13 cellular contexts compared by ENCODE assay signal in the genomic region with DNA sequence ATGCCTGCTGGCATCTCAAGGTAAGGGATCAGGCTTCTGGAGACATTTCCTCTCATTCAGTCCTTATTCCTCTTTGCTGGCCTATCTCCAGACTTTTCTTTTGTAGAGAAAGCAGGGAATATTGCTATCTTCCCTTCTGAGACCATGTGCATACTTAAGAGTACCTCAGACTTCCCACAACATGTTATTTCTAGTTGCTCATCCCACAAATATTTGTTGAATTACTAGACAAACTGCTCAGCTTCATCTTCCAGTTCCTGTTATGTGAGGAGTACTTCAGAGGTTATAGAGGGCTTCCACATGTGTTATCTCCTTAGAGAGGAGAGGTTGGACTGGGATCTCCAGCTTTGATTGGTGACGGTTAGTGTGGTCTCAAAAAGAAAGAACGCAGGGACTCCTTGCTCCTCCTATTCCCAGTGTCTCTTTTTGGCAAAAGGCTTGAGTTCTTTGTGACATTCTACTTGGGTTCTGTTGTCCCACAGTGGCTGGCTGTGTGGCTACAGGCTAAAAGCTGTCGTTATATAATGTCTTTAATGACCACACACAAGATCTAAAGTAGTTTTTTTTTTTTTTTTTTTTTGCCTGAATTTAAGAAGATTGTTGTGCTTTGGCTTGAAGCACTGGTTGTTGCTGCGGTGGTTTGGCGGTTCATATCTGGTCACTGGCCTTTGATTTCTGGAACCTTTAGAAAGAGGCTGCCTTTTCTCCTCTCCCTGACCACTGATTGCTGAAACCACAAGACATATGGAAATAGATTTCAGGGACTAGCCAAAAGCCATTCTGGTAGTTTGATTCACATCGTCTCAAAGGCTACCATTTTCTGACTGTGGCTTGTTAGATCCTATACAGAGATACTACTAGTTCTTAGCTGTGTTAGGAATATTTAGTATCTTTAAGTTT.
A peak's percentile ranks its signal among the peaks of the same experiment; 100 is the strongest.
DNase-seq lines count a peak whose midpoint lies in the region; TF ChIP-seq lines count a peak whose summit lies in the region.
"Had no signal": no experiment of that assay in that cellular context is flagged by ENCODE, and none has a peak within 500 bp of the region (broad histone marks: within the 10 kb centered on the region; RNA-seq: fewer than 3 reads in every experiment).

No MANE protein-coding gene starts in this region.

- H3K9me3 ChIP-seq in mucosa of rectum (ENCODE audit: control insufficient read depth in 2 of 2, low read length in 2 of 2), result no peaks in the 10 kb centered on the region
- H3K9me3 ChIP-seq in neural progenitor cell (ENCODE audit: low read depth), result no peaks in the 10 kb centered on the region
- H3K9me3 ChIP-seq: prostate gland had no signal

- H3K4me3 ChIP-seq in mucosa of rectum (ENCODE audit: low read length in 2 of 2) (no peak overlapping the region), neural progenitor cell (no peak overlapping the region)
- H3K4me3 ChIP-seq: prostate gland had no signal

- no peaks in the 10 kb centered on the region for H3F3A ChIP-seq in neural progenitor cell (ENCODE audit: low read depth)

- H3K4me1 ChIP-seq in mucosa of rectum (ENCODE audit: control insufficient read depth in 2 of 2, insufficient read depth in 2 of 2, low read length in 2 of 2) (no peaks in the 10 kb centered on the region), neural progenitor cell (no peaks in the 10 kb centered on the region)
- H3K4me1 ChIP-seq: prostate gland had no signal

- H3K9me3 Mint-ChIP-seq in chondrocyte (ENCODE audit: low read depth) (no peaks in the 10 kb centered on the region), neural progenitor cell (peaks cover 3% of the 10 kb centered on the region)
- peaks cover 9% of the 10 kb centered on the region for H3K9me3 Mint-ChIP-seq in activated CD4-positive, alpha-beta memory T cell treated with anti-CD3 and anti-CD28 coated beads, Interleukin-2, amount 10 ng/mL, durations not matched to agents 7 days and 5 days

- H3K4me2 ChIP-seq in neural progenitor cell, result no peak overlapping the region

- H3K4me1 Mint-ChIP-seq in chondrocyte (ENCODE audit: low read depth) (peaks cover 8% of the 10 kb centered on the region), neural progenitor cell (no peaks in the 10 kb centered on the region)
- no peaks in the 10 kb centered on the region for H3K4me1 Mint-ChIP-seq in activated CD4-positive, alpha-beta memory T cell treated with anti-CD3 and anti-CD28 coated beads, Interleukin-2, amount 10 ng/mL, durations not matched to agents 7 days and 5 days
- H3K4me1 Mint-ChIP-seq: CD4-positive, alpha-beta memory T cell had no signal

- H3K36me3 ChIP-seq in mucosa of rectum (ENCODE audit: control insufficient read depth in 2 of 2, insufficient read depth in 2 of 2, low read length in 2 of 2) (no peaks in the 10 kb centered on the region), neural progenitor cell (no peaks in the 10 kb centered on the region)
- H3K36me3 ChIP-seq: prostate gland had no signal

- CTCF ChIA-PET in activated CD4-positive, alpha-beta memory T cell treated with anti-CD3 and anti-CD28 coated beads, Interleukin-2, amount 10 ng/mL, durations not matched to agents 7 days and 5 days (lab: Charles Lee), result no interaction called here

- no peaks in the 10 kb centered on the region for H3K36me3 Mint-ChIP-seq in chondrocyte (ENCODE audit: low read depth)
- peaks cover 6% of the 10 kb centered on the region for H3K36me3 Mint-ChIP-seq in activated CD4-positive, alpha-beta memory T cell treated with anti-CD3 and anti-CD28 coated beads, Interleukin-2, amount 10 ng/mL, durations not matched to agents 7 days and 5 days (ENCODE audit: low read depth)
- H3K36me3 Mint-ChIP-seq in neural progenitor cell, result peaks cover 5% of the 10 kb centered on the region

- H3K27ac Mint-ChIP-seq in chondrocyte (ENCODE audit: unreplicated experiment) (peak overlapping the region; percentile 76), neural progenitor cell (no peak overlapping the region)
- H3K27ac Mint-ChIP-seq in activated CD4-positive, alpha-beta memory T cell treated with anti-CD3 and anti-CD28 coated beads, Interleukin-2, amount 10 ng/mL, durations not matched to agents 7 days and 5 days, result no peak overlapping the region

- H3K9ac ChIP-seq in mucosa of rectum (ENCODE audit: low read depth in 1 of 2, low read length in 2 of 2) (no peak overlapping the region), neural progenitor cell (no peak overlapping the region)

- POLR2A ChIA-PET in activated CD4-positive, alpha-beta memory T cell treated with anti-CD3 and anti-CD28 coated beads, Interleukin-2, amount 10 ng/mL, durations not matched to agents 7 days and 5 days (lab: Charles Lee), result no interaction called here

- H2AFZ ChIP-seq in neural progenitor cell (replicated peaks), result no peak overlapping the region

- TF ChIP-seq CTCF in chondrocyte (IDR thresholded peaks at IDR 0.05) (no peak), neural progenitor cell (IDR thresholded peaks at IDR 0.05) (no peak)

- no peaks in the 10 kb centered on the region for H4K20me1 ChIP-seq in neural progenitor cell (ENCODE audit: low read depth)

- DNase-seq in AG08396 (ENCODE audit: low spot score), result peak; percentile 67
- DNase-seq in MV-4-11 (lab: John Stamatoyannopoulos, UW), result peak; percentile 33
- DNase-seq in chondrocyte (ENCODE audit: low spot score), result no peak
- DNase-seq in activated CD4-positive, alpha-beta memory T cell treated with anti-CD3 and anti-CD28 coated beads, Interleukin-2, amount 10 ng/mL, durations not matched to agents 7 days and 5 days, result no peak
- no peak for DNase-seq in neural progenitor cell (ENCODE audit: low spot score)
- DNase-seq in DMS153 (lab: John Stamatoyannopoulos, UW), result no peak
- no peak for DNase-seq in HuH-7 (ENCODE audit: low spot score)
- DNase-seq: activated CD4-positive, alpha-beta T cell treated with anti-CD3 and anti-CD28 coated beads, Interleukin-2, amount 50 U/mL, for 1 hour; anterior cingulate cortex; CD4-positive, alpha-beta memory T cell; H7 had no signal

- H3K4me3 Mint-ChIP-seq in chondrocyte (ENCODE audit: unreplicated experiment) (no peak overlapping the region), neural progenitor cell (no peak overlapping the region)
- H3K4me3 Mint-ChIP-seq in activated CD4-positive, alpha-beta memory T cell treated with anti-CD3 and anti-CD28 coated beads, Interleukin-2, amount 10 ng/mL, durations not matched to agents 7 days and 5 days, result no peak overlapping the region
- H3K4me3 Mint-ChIP-seq: CD4-positive, alpha-beta memory T cell had no signal

- peak overlapping the region; percentile 11 to 46 for H3K27ac ChIP-seq in mucosa of rectum (ENCODE audit: low read depth in 2 of 2, low read length in 2 of 2)
- H3K27ac ChIP-seq in neural progenitor cell, result no peak overlapping the region
- H3K27ac ChIP-seq: prostate gland had no signal

- H3K27me3 Mint-ChIP-seq in chondrocyte (ENCODE audit: low read depth) (no peaks in the 10 kb centered on the region), neural progenitor cell (ENCODE audit: insufficient read depth, low read depth) (peaks cover 2% of the 10 kb centered on the region)
- H3K27me3 Mint-ChIP-seq in activated CD4-positive, alpha-beta memory T cell treated with anti-CD3 and anti-CD28 coated beads, Interleukin-2, amount 10 ng/mL, durations not matched to agents 7 days and 5 days, result no peaks in the 10 kb centered on the region
- H3K27me3 Mint-ChIP-seq: CD4-positive, alpha-beta memory T cell had no signal

- H3K27me3 ChIP-seq in mucosa of rectum (ENCODE audit: control insufficient read depth in 2 of 2, insufficient read depth in 2 of 2, low read length in 2 of 2) (no peaks in the 10 kb centered on the region), neural progenitor cell (no peaks in the 10 kb centered on the region)

- H3K79me2 ChIP-seq in neural progenitor cell (ENCODE audit: low read depth), result no peaks in the 10 kb centered on the region

Comparison
In these comparisons a context has a peak if more than half of its experiments do, and no peak if none do; other contexts are left out.
1. DNase-seq: peak in AG08396 (single experiment) and MV-4-11 (single experiment); none in chondrocyte (single experiment), activated CD4-positive, alpha-beta memory T cell treated with anti-CD3 and anti-CD28 coated beads, Interleukin-2, amount 10 ng/mL, durations not matched to agents 7 days and 5 days (single experiment), neural progenitor cell (single experiment), DMS153 (single experiment) and HuH-7 (single experiment).